Comparison of ENCODE assay signal across 12 cellular contexts in genomic region chr20:51306081-51306480, GRCh38.
A peak's percentile ranks its signal among the peaks of the same experiment; 100 is the strongest.
DNase-seq lines count a peak whose midpoint lies in the region; ATAC-seq and TF ChIP-seq lines count a peak whose summit lies in the region.
"Had no signal": no experiment of that assay in that cellular context is flagged by ENCODE, and none has a peak within 500 bp of the region (broad histone marks: within the 10 kb centered on the region; RNA-seq: fewer than 3 reads in every experiment).

No MANE protein-coding gene starts in this region.

- no peak overlapping the region for H2AK9ac ChIP-seq in IMR-90 (replicated peaks; ENCODE audit: low read depth, low read length, poor library complexity)

- H3K9me3 ChIP-seq in Caco-2 = peaks cover 56% of the 10 kb centered on the region
- H3K9me3 ChIP-seq in IMR-90 (ENCODE audit: control insufficient read depth, insufficient read depth, low read length) = no peaks in the 10 kb centered on the region
- H3K9me3 ChIP-seq in endodermal cell (ENCODE audit: control insufficient read depth, low read length) = peaks cover 52% of the 10 kb centered on the region
- no peaks in the 10 kb centered on the region for H3K9me3 ChIP-seq in neural progenitor cell (ENCODE audit: low read depth)
- H3K9me3 ChIP-seq in sigmoid colon = no peaks in the 10 kb centered on the region

- H3K9ac ChIP-seq in IMR-90 (ENCODE audit: low read depth, low read length) = no peak overlapping the region
- peak overlapping the region; percentile 69 for H3K9ac ChIP-seq in endodermal cell (ENCODE audit: extremely low read depth, low read length, poor library complexity, severe bottlenecking)
- no peak overlapping the region for H3K9ac ChIP-seq in neural progenitor cell

- no peak overlapping the region for H4K8ac ChIP-seq in IMR-90 (ENCODE audit: low read depth in 2 of 2, low read length in 2 of 2)

- no peak overlapping the region for H3K4me2 ChIP-seq in IMR-90 (ENCODE audit: low read depth, low read length)
- H3K4me2 ChIP-seq in neural progenitor cell = peak overlapping the region; percentile 37

- H3K27me3 ChIP-seq in Caco-2 (replicated peaks; ENCODE audit: control insufficient read depth, insufficient read depth, low read length) = no peaks in the 10 kb centered on the region
- no peaks in the 10 kb centered on the region for H3K27me3 ChIP-seq in IMR-90 (ENCODE audit: control insufficient read depth, insufficient read depth, low read length)
- H3K27me3 ChIP-seq in endodermal cell (ENCODE audit: control insufficient read depth, insufficient read depth, low read length, poor library complexity, severe bottlenecking) = no peaks in the 10 kb centered on the region
- no peaks in the 10 kb centered on the region for H3K27me3 ChIP-seq in neural progenitor cell
- peaks cover 0 to 7% (median 0%) of the 10 kb centered on the region in 3 donors for H3K27me3 ChIP-seq in sigmoid colon
- H3K27me3 ChIP-seq: SJCRH30 had no signal

- peaks cover 41% of the 10 kb centered on the region for H3K9me3 Mint-ChIP-seq in Caco-2 (ENCODE audit: unreplicated experiment)
- peaks cover 56% of the 10 kb centered on the region for H3K9me3 Mint-ChIP-seq in endodermal cell
- peaks cover 9% of the 10 kb centered on the region for H3K9me3 Mint-ChIP-seq in neural progenitor cell
- no peaks in the 10 kb centered on the region for H3K9me3 Mint-ChIP-seq in activated CD4-positive, alpha-beta T cell treated with anti-CD3 and anti-CD28 coated beads, Interleukin-2, amount 10 ng/mL, durations not matched to agents 7 days and 5 days

- peaks cover 12% of the 10 kb centered on the region for H3F3A ChIP-seq in neural progenitor cell (ENCODE audit: low read depth)

- H4K20me1 ChIP-seq in IMR-90 (ENCODE audit: insufficient read depth, low read length) = no peaks in the 10 kb centered on the region
- H4K20me1 ChIP-seq in neural progenitor cell (ENCODE audit: low read depth) = no peaks in the 10 kb centered on the region

- H3K27ac ChIP-seq in IMR-90 (ENCODE audit: insufficient read depth, low read length) = no peak overlapping the region
- peak overlapping the region; percentile 27 for H3K27ac ChIP-seq in endodermal cell (ENCODE audit: low read depth, low read length)
- H3K27ac ChIP-seq in neural progenitor cell = no peak overlapping the region
- no peak overlapping the region for H3K27ac ChIP-seq in sigmoid colon
- H3K27ac ChIP-seq: SJCRH30 had no signal

- no peaks in the 10 kb centered on the region for H3K36me3 ChIP-seq in Caco-2 (ENCODE audit: control insufficient read depth, insufficient read depth, low read length)
- no peaks in the 10 kb centered on the region for H3K36me3 ChIP-seq in IMR-90 (ENCODE audit: control insufficient read depth, insufficient read depth, low read length)
- H3K36me3 ChIP-seq in endodermal cell (ENCODE audit: control insufficient read depth, insufficient read depth, low read length) = no peaks in the 10 kb centered on the region
- no peaks in the 10 kb centered on the region for H3K36me3 ChIP-seq in neural progenitor cell
- no peaks in the 10 kb centered on the region for H3K36me3 ChIP-seq in sigmoid colon
- H3K36me3 ChIP-seq: SJCRH30 had no signal

- H3K4me3 Mint-ChIP-seq in Caco-2 (ENCODE audit: unreplicated experiment) (peak overlapping the region; percentile 6), endodermal cell (no peak overlapping the region), neural progenitor cell (peak overlapping the region; percentile 29)
- no peak overlapping the region for H3K4me3 Mint-ChIP-seq in activated CD4-positive, alpha-beta T cell treated with anti-CD3 and anti-CD28 coated beads, Interleukin-2, amount 10 ng/mL, durations not matched to agents 7 days and 5 days

- CTCF ChIA-PET in Caco-2 (lab: Charles Lee) = interaction anchor here (0.6 to 6.4 kb wide), 7 partner anchors 20 to 325 kb away, joined by 3 to 108 read pairs (median 4); no protein-coding TSS in a partner anchor
- CTCF ChIA-PET in IMR-90 (lab: Yijun Ruan, JAX) = interaction anchor here (1.7 to 5.4 kb wide), 3 partner anchors 291 to 318 kb away, joined by 6 to 50 read pairs (median 10); no protein-coding TSS in a partner anchor
- CTCF ChIA-PET in activated CD4-positive, alpha-beta T cell treated with anti-CD3 and anti-CD28 coated beads, Interleukin-2, amount 10 ng/mL, durations not matched to agents 7 days and 5 days (lab: Charles Lee) = interaction anchor here (0.7 to 5.2 kb wide), 8 partner anchors 8 to 515 kb away, joined by 3 to 29 read pairs (median 6); no protein-coding TSS in a partner anchor

- intact Hi-C loops in Caco-2 (cut with micrococcal nuclease; ENCODE audit: unreplicated experiment) = loop anchor here (1.0 to 5.0 kb wide), 6 partner anchors 85 to 514 kb away; no protein-coding TSS in a partner anchor
- intact Hi-C loops in IMR-90 (cut with micrococcal nuclease) = loop anchor here (1.0 to 5.0 kb wide), 6 partner anchors 85 to 514 kb away; no protein-coding TSS in a partner anchor
- intact Hi-C loops in sigmoid colon (cut with DNase I) = loop anchor here (1.0 to 10.0 kb wide), 2 partner anchors 319 to 511 kb away; partner anchors contain the start of gene BCAS4

- H3K4ac ChIP-seq in IMR-90 (ENCODE audit: low read depth, low read length) = no peak overlapping the region

- no peak overlapping the region for H4K91ac ChIP-seq in IMR-90 (ENCODE audit: insufficient read depth, low read depth, low read length)

- H2BK5ac ChIP-seq in IMR-90 (ENCODE audit: low read depth, low read length, poor library complexity, severe bottlenecking) = no peak overlapping the region

- no peak overlapping the region for H2AFZ ChIP-seq in IMR-90 (replicated peaks; ENCODE audit: low read length, poor library complexity)
- H2AFZ ChIP-seq in neural progenitor cell (replicated peaks) = no peak overlapping the region

- in situ Hi-C loops in IMR-90 (cut with MboI; ENCODE audit: low sequenced_read_pairs) = loop anchor here (5.0 kb wide), 1 partner anchor 319 kb away; no protein-coding TSS in a partner anchor

- TF ChIP-seq CTCF in Caco-2 (IDR thresholded peaks at IDR 0.05; ENCODE audit: insufficient read depth in 1 of 2, low read depth in 1 of 2, low read length in 1 of 2, severe bottlenecking in 1 of 2, unreplicated experiment in 1 of 2) (no peak), IMR-90 (conservative IDR thresholded peaks at IDR 0.05; ENCODE audit: low read depth, low read length) (no peak), endodermal cell (conservative IDR thresholded peaks at IDR 0.05) (no peak), neural progenitor cell (IDR thresholded peaks at IDR 0.05) (no peak), sigmoid colon (IDR thresholded peaks at IDR 0.05) (no peak)

- H3K4me1 ChIP-seq in Caco-2 = peaks cover 24% of the 10 kb centered on the region
- peaks cover 5% of the 10 kb centered on the region; the same call in 1 of the 2 replicates for H3K4me1 ChIP-seq in IMR-90 (ENCODE audit: control insufficient read depth, insufficient read depth, low read length)
- H3K4me1 ChIP-seq in endodermal cell (ENCODE audit: control insufficient read depth, insufficient read depth, low read length) = peaks cover 21% of the 10 kb centered on the region
- H3K4me1 ChIP-seq in neural progenitor cell = peaks cover 31% of the 10 kb centered on the region
- H3K4me1 ChIP-seq in sigmoid colon = peaks cover 0 to 6% (median 3%) of the 10 kb centered on the region in 4 donors

- dilution Hi-C loops in IMR-90 (cut with HindIII; ENCODE audit: low sequenced_read_pairs, unreplicated experiment) = no loop called here

- H3K9me1 ChIP-seq in IMR-90 (ENCODE audit: insufficient read depth, low read length) = no peaks in the 10 kb centered on the region

- H3K56ac ChIP-seq in IMR-90 (ENCODE audit: extremely low read depth, insufficient read depth, low read length) = no peak overlapping the region

- H2BK120ac ChIP-seq in IMR-90 (ENCODE audit: low read depth, low read length) = no peak overlapping the region

- TF ChIP-seq RAD21 in IMR-90 (IDR thresholded peaks at IDR 0.05; ENCODE audit: low read length) = no peak

- peaks cover 6% of the 10 kb centered on the region for H3K36me3 Mint-ChIP-seq in Caco-2 (ENCODE audit: insufficient read depth, unreplicated experiment)
- H3K36me3 Mint-ChIP-seq in endodermal cell (ENCODE audit: low read depth) = peaks cover 19% of the 10 kb centered on the region
- H3K36me3 Mint-ChIP-seq in neural progenitor cell = no peaks in the 10 kb centered on the region
- H3K36me3 Mint-ChIP-seq in activated CD4-positive, alpha-beta T cell treated with anti-CD3 and anti-CD28 coated beads, Interleukin-2, amount 10 ng/mL, durations not matched to agents 7 days and 5 days (ENCODE audit: low read depth) = no peaks in the 10 kb centered on the region
- H3K36me3 Mint-ChIP-seq: CD14-positive monocyte had no signal

- H3K27me3 Mint-ChIP-seq in Caco-2 (ENCODE audit: insufficient read depth, unreplicated experiment) = no peaks in the 10 kb centered on the region
- H3K27me3 Mint-ChIP-seq in endodermal cell (ENCODE audit: insufficient read depth) = no peaks in the 10 kb centered on the region
- H3K27me3 Mint-ChIP-seq in neural progenitor cell (ENCODE audit: insufficient read depth, low read depth) = peaks cover 14% of the 10 kb centered on the region
- peaks cover 18% of the 10 kb centered on the region for H3K27me3 Mint-ChIP-seq in activated CD4-positive, alpha-beta T cell treated with anti-CD3 and anti-CD28 coated beads, Interleukin-2, amount 10 ng/mL, durations not matched to agents 7 days and 5 days

- H3K23ac ChIP-seq in IMR-90 (ENCODE audit: low read depth, low read length) = no peak overlapping the region

- no peak overlapping the region for H2BK20ac ChIP-seq in IMR-90 (ENCODE audit: low read depth, low read length)

- no peak overlapping the region for H3K14ac ChIP-seq in IMR-90 (replicated peaks; ENCODE audit: low read depth, low read length)

- DNase-seq in Caco-2 (no peak), IMR-90 (no peak), endodermal cell (peak; percentile 84), neural progenitor cell (ENCODE audit: low spot score) (no peak), sigmoid colon (no peak), H4 (ENCODE audit: low spot score) (no peak)
- DNase-seq in activated CD4-positive, alpha-beta T cell treated with anti-CD3 and anti-CD28 coated beads, Interleukin-2, amount 10 ng/mL, durations not matched to agents 7 days and 5 days = no peak
- DNase-seq: NCI-H510A, NCI-H748 treated with DMSO at 0.1 percent for 48 hours had no signal

- POLR2A ChIA-PET in Caco-2 (lab: Charles Lee) = interaction anchor here (1.0 kb wide), 1 partner anchor 348 kb away, joined by 3 read pairs; the partner anchor contains the start of gene DPM1
- POLR2A ChIA-PET in IMR-90 (lab: Charles Lee; ENCODE audit: unreplicated experiment) = no interaction called here
- POLR2A ChIA-PET in activated CD4-positive, alpha-beta T cell treated with anti-CD3 and anti-CD28 coated beads, Interleukin-2, amount 10 ng/mL, durations not matched to agents 7 days and 5 days (lab: Charles Lee) = no interaction called here

- no peaks in the 10 kb centered on the region for H3K79me1 ChIP-seq in IMR-90 (ENCODE audit: low read depth in 1 of 2, low read length in 2 of 2)

- WGBS in IMR-90 (ENCODE audit: extremely low coverage in 2 of 2, insufficient read length in 1 of 2), 2 experiments = 73% methylated on average over 7 of the region's 8 CpGs; no CpG with 5 or more reads in 1 of the 2 experiments
- 25 to 40% methylated on average over 8 of the region's 8 CpGs for WGBS in endodermal cell (ENCODE audit: insufficient coverage in 1 of 2, insufficient read length in 1 of 2), 2 experiments
- WGBS in sigmoid colon, 2 donors = 77 to 84% methylated on average over 8 of the region's 8 CpGs

- H3K4me3 ChIP-seq in Caco-2 (ENCODE audit: low read depth, low read length) (no peak overlapping the region), IMR-90 (ENCODE audit: insufficient read depth, low read depth, low read length) (no peak overlapping the region), endodermal cell (ENCODE audit: low read length) (no peak overlapping the region), neural progenitor cell (no peak overlapping the region), sigmoid colon (no peak overlapping the region)
- H3K4me3 ChIP-seq: SJCRH30 had no signal

- H3K27ac Mint-ChIP-seq in Caco-2 (ENCODE audit: unreplicated experiment) (peak overlapping the region; percentile 9), endodermal cell (peak overlapping the region; percentile 96), neural progenitor cell (peak overlapping the region; percentile 57)
- no peak overlapping the region for H3K27ac Mint-ChIP-seq in activated CD4-positive, alpha-beta T cell treated with anti-CD3 and anti-CD28 coated beads, Interleukin-2, amount 10 ng/mL, durations not matched to agents 7 days and 5 days

- no TSS peak for BruUV-seq in Caco-2 (replicated peaks; lab: Mats Ljungman, UMichigan)
- BruUV-seq in IMR-90 (replicated peaks; lab: Mats Ljungman, UMichigan) = no TSS peak

- H3K4me1 Mint-ChIP-seq in Caco-2 (ENCODE audit: low read depth, unreplicated experiment) (peaks cover 21% of the 10 kb centered on the region), endodermal cell (peaks cover 41% of the 10 kb centered on the region), neural progenitor cell (peaks cover 20% of the 10 kb centered on the region)
- H3K4me1 Mint-ChIP-seq in activated CD4-positive, alpha-beta T cell treated with anti-CD3 and anti-CD28 coated beads, Interleukin-2, amount 10 ng/mL, durations not matched to agents 7 days and 5 days = peaks cover 2% of the 10 kb centered on the region
- H3K4me1 Mint-ChIP-seq: CD14-positive monocyte had no signal

- no peak overlapping the region for H3K18ac ChIP-seq in IMR-90 (ENCODE audit: low read depth, low read length)

- no peak for ATAC-seq in IMR-90 (ENCODE audit: low read depth)
- ATAC-seq in HG02973 (IDR thresholded peaks at IDR 0.05; ENCODE audit: unreplicated experiment) = no peak

- H4K5ac ChIP-seq in IMR-90 (ENCODE audit: low read depth, low read length) = no peak overlapping the region

- TF ChIP-seq EP300 in sigmoid colon (IDR thresholded peaks at IDR 0.05) = no peak

- 0 out of 3 replicates have a peak overlapping the region, but pooled peaks have one; percentile 39 for H2BK15ac ChIP-seq in IMR-90 (ENCODE audit: low read depth, low read length)

- TF ChIP-seq POLR2A in IMR-90 (IDR thresholded peaks at IDR 0.05; ENCODE audit: low read depth, low read length) (no peak), sigmoid colon (IDR thresholded peaks at IDR 0.05) (no peak)

- H3K79me2 ChIP-seq in neural progenitor cell (ENCODE audit: low read depth) = no peaks in the 10 kb centered on the region

- H2AK5ac ChIP-seq in IMR-90 (ENCODE audit: low read depth, low read length) = peak overlapping the region; percentile 76; the same call in 1 of the 2 replicates

Comparison
In these comparisons a context has a peak if more than half of its experiments do, and no peak if none do; other contexts are left out.
1. H3K4me3 Mint-ChIP-seq: peak in Caco-2 (single experiment) and neural progenitor cell (single experiment); none in endodermal cell (single experiment) and activated CD4-positive, alpha-beta T cell treated with anti-CD3 and anti-CD28 coated beads, Interleukin-2, amount 10 ng/mL, durations not matched to agents 7 days and 5 days (single experiment).